Comparison of ENCODE assay signal across 8 cellular contexts in the genomic region with DNA sequence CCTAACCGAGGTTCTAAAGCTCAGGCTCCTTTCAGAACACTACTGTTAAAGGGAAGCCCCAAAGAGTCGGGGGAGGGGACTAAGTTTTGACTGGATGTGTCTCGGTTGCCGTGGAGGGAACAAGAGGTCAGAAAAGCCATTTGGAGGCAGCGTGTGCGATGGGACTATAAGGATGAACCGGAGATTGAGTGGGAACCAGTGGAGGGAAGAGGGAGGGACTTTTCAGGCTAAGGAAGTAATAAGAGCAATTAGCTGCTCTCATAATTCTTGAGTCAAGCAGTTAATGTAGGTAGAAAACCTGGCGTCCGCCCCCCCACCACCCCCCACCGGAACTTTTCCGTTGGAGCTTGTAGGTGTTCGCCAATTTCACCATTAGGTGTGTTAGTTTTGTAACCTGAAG. TPM values are rescaled to one million over a fixed set of nuclear protein-coding genes. Genes with fewer than 3 reads are reported as not detected.
DNase-seq lines count a peak whose midpoint lies in the region; ATAC-seq and TF ChIP-seq lines count a peak whose summit lies in the region.

No MANE protein-coding gene starts in this region.

- H3K36me3 ChIP-seq in spleen, result no peaks in the 10 kb centered on the region

- peaks cover 6% of the 10 kb centered on the region for H3K36me3 Mint-ChIP-seq in MCF 10A (ENCODE audit: insufficient read depth, unreplicated experiment)

- H3K4me3 ChIP-seq in AG10803 (ENCODE audit: low read length) (peak overlapping the region; percentile 95), spleen (peak overlapping the region; percentile 62 to 84 (median 72))

- no peak for TF ChIP-seq CTCF in AG10803 (conservative IDR thresholded peaks at IDR 0.05; ENCODE audit: low read length)
- TF ChIP-seq CTCF in RWPE1 (conservative IDR thresholded peaks at IDR 0.05; ENCODE audit: low read depth), result no peak
- no peak for TF ChIP-seq CTCF in MCF 10A (IDR thresholded peaks at IDR 0.05; ENCODE audit: unreplicated experiment)
- TF ChIP-seq CTCF in spleen (IDR thresholded peaks at IDR 0.05 in 8 of 11, conservative IDR thresholded peaks at IDR 0.05 in 3 of 11), result peak in 1 of 11 experiments; percentile 3

- DNase-seq in AG10803 (ENCODE audit: low read depth), result peak; percentile 22
- DNase-seq in RWPE1 (ENCODE audit: low spot score), result peak; percentile 22
- peak; percentile 38 for DNase-seq in MCF 10A (ENCODE audit: unreplicated experiment)
- DNase-seq in inferior parietal cortex (ENCODE audit: extremely low spot score), result peak; percentile 43
- no peak for DNase-seq in spleen
- DNase-seq in hippocampal formation (lab: John Stamatoyannopoulos, UW), result no peak

- POLR2A ChIA-PET in RWPE1 (lab: Yijun Ruan, JAX; ENCODE audit: low non-redundant PET) (no interaction called here), MCF 10A (lab: Yijun Ruan, JAX) (interaction anchor here (0.6 to 4.0 kb wide), 25 partner anchors 10 to 1178 kb away, joined by 3 to 46 read pairs (median 4); partner anchors contain the start of genes CYP51A1, GATAD1 and MTERF1)

- peak; percentile 36 for ATAC-seq in GM18511 (IDR thresholded peaks at IDR 0.05; ENCODE audit: unreplicated experiment)
- peak; percentile 14 for ATAC-seq in HG03442 (IDR thresholded peaks at IDR 0.05; ENCODE audit: unreplicated experiment)

- no peak for TF ChIP-seq POLR2A in spleen (IDR thresholded peaks at IDR 0.05)

- H3K4me1 Mint-ChIP-seq in MCF 10A (ENCODE audit: insufficient read depth, unreplicated experiment), result peaks cover 11% of the 10 kb centered on the region

- peak overlapping the region; percentile 92 for H3K27ac ChIP-seq in RWPE1
- H3K27ac ChIP-seq in spleen, result peak overlapping the region; percentile 88 to 96 (median 94)

- intact Hi-C loops in MCF 10A (cut with micrococcal nuclease) (loop anchor here (2.0 kb wide), 1 partner anchor 59 kb away; the partner anchor contains the start of gene MTERF1), spleen (cut with DNase I; ENCODE audit: low total_unique reads) (no loop called here)

- H3K27me3 ChIP-seq in spleen (replicated peaks in 1 of 7), result no peaks in the 10 kb centered on the region

- no peaks in the 10 kb centered on the region for H3K27me3 Mint-ChIP-seq in MCF 10A (ENCODE audit: insufficient read depth, unreplicated experiment)

- H3K9me3 ChIP-seq in spleen, result no peaks in the 10 kb centered on the region

- H3K4me3 Mint-ChIP-seq in MCF 10A (ENCODE audit: unreplicated experiment), result peak overlapping the region; percentile 86

- peaks cover 7 to 56% (median 38%) of the 10 kb centered on the region in 6 donors for H3K4me1 ChIP-seq in spleen

- no peaks in the 10 kb centered on the region for H3K9me3 Mint-ChIP-seq in MCF 10A (ENCODE audit: unreplicated experiment)

- BruUV-seq in MCF 10A (replicated peaks; lab: Mats Ljungman, UMichigan), result TSS peak; percentile 89

- WGBS in spleen, 5 donors, result 0 to 1% (median 0%) methylated on average over 12 of the region's 12 CpGs

- peak overlapping the region; percentile 93 for H3K27ac Mint-ChIP-seq in MCF 10A (ENCODE audit: low read depth, unreplicated experiment)

- CTCF ChIA-PET in RWPE1 (lab: Yijun Ruan, JAX) (no interaction called here), MCF 10A (lab: Yijun Ruan, JAX) (interaction anchor here (0.6 to 5.0 kb wide), 8 partner anchors 13 to 651 kb away, joined by 3 to 41 read pairs (median 3); partner anchors contain the start of gene MTERF1)

RNA-seq across cellular contexts. Expression of gene AKAP9, which starts 0.5 kb away (rescaled TPM):
- total RNA-seq in MCF 10A (2022), result 36.8 and 39.2 TPM in 2 replicates
- 100 to 1,000 TPM in 1 of 7 donors, 10 to 100 TPM in 6; 61.8 to 100 (median 73.7) TPM for total RNA-seq in spleen
- polyA plus RNA-seq in spleen, result 10 to 100 TPM in 2 of 3 donors, 1 to 10 TPM in 1; 7.5 to 13.2 (median 12.5) TPM

RNA-seq across cellular contexts. Expression of gene MTERF1, which starts 59.7 kb away (rescaled TPM):
- total RNA-seq in MCF 10A (2022) (12.9 and 17.6 TPM in 2 replicates), spleen (10 to 100 TPM; 13.0 to 20.1 (median 16.3) TPM)
- 10 to 100 TPM; 11.6 to 12.1 (median 11.7) TPM for polyA plus RNA-seq in spleen

Comparison
In these comparisons a context has a peak if more than half of its experiments do, and no peak if none do; other contexts are left out.
1. DNase-seq: peak in AG10803 (single experiment), RWPE1 (single experiment), MCF 10A (single experiment) and inferior parietal cortex (single experiment); none in spleen (single experiment) and hippocampal formation (0 of 2).